1 cellular context compared by ENCODE assay signal in genomic region chr1:228158690-228159665, GRCh38.
TF ChIP-seq lines count a peak whose summit lies in the region.

No MANE protein-coding gene starts in this region.

TF ChIP-seq in K562, 482 proteins besides CTCF, POLR2A, EP300 and RAD21:
- TF ChIP-seq TEAD1 (CRISPR knock-in tag; IDR thresholded peaks at IDR 0.05): no peak
- TF ChIP-seq POLR2G (IDR thresholded peaks at IDR 0.05; ENCODE audit: low read depth, low read length): peak; percentile 25; the same call in 1 of the 2 replicates
- TF ChIP-seq USF2 (CRISPR knock-in tag; IDR thresholded peaks at IDR 0.05): 0 out of 2 replicates have a peak, but pooled peaks have one; percentile 4
- TF ChIP-seq HNRNPK (IDR thresholded peaks at IDR 0.05; ENCODE audit: low read depth, low read length, poor library complexity, severe bottlenecking): no peak
TF ChIP-seq in K562: peak in this region for 2.
